Comparison of ENCODE assay signal across 9 cellular contexts in the genomic region with DNA sequence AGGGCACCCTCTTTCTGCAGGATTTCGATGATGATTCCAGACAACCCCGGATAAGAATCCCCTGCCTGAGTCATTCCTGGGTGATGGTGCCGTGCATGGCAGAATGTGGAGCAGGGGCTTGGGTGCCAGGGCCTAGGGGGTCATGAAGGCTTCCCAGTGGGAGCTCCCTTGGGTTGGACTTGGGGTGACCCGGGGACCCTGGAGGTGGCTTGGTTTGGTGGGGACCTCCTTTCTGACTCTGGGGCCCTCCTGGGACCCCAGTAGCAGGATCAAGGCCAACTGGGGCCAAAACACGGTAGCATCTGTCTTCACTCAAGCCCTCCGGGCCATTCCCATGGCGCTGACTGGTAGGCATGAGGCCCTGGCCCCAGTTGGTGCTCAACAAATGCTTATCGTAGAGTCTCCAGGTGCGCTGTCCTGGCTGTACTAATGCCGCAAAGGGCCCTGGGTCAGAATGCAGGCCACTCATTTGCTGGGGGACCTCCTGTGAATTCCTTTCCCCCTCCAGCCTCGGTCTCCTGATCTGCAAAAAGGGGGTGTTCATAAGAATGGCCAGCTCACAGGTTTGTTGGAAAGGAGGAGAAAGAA. TPM values are rescaled to one million over a fixed set of nuclear protein-coding genes. Genes with fewer than 3 reads are reported as not detected.
"Had no signal": no experiment of that assay in that cellular context is flagged by ENCODE, and none has a peak within 500 bp of the region (broad histone marks: within the 10 kb centered on the region; RNA-seq: fewer than 3 reads in every experiment).

No MANE protein-coding gene starts in this region.

RNA-seq across cellular contexts. Expression of a gene that starts 44.4 kb away (rescaled TPM):
- total RNA-seq: activated CD4-positive, alpha-beta memory T cell treated with anti-CD3 and anti-CD28 coated beads for 36 hours; activated CD4-positive, alpha-beta T cell treated with anti-CD3 and anti-CD28 coated beads for 36 hours; activated CD4-positive, alpha-beta T cell treated with anti-CD3 and anti-CD28 coated beads, Interleukin-2, amount 10 ng/mL, durations not matched to agents 24 days and 14 days; activated CD8-positive, alpha-beta memory T cell treated with anti-CD3 and anti-CD28 coated beads for 36 hours; activated CD8-positive, alpha-beta memory T cell treated with anti-CD3 and anti-CD28 coated beads, Interleukin-2, amount 10 ng/mL, durations not matched to agents 7 days and 5 days; activated CD8-positive, alpha-beta T cell treated with anti-CD3 and anti-CD28 coated beads, Interleukin-2, amount 10 ng/mL, durations not matched to agents 7 days and 5 days; activated naive CD4-positive, alpha-beta T cell treated with anti-CD3 and anti-CD28 coated beads for 36 hours; activated naive CD8-positive, alpha-beta T cell treated with anti-CD3 and anti-CD28 coated beads for 36 hours; T-helper 1 cell treated with Interleukin-12 subunit alpha and Interleukin-12 subunit beta and Interleukin-4 antibody, amounts not matched to agents 30 ng/mL and 1 ng/mL, for 36 hours had no signal
